Comparison of ENCODE assay signal across 1 cellular context in genomic region chr20:20668639-20669038, GRCh38.
TF ChIP-seq lines count a peak whose summit lies in the region.

No MANE protein-coding gene starts in this region.

TF ChIP-seq in GM12878, 131 proteins besides CTCF, POLR2A, EP300 and RAD21 (continued from another document):
- TF ChIP-seq SKIL (IDR thresholded peaks at IDR 0.05; ENCODE audit: low read depth, poor library complexity, severe bottlenecking) (peak; percentile 54), BACH1 (IDR thresholded peaks at IDR 0.05; ENCODE audit: borderline replicate concordance) (peak; percentile 73; the same call in 1 of the 2 replicates), ZNF592 (IDR thresholded peaks at IDR 0.05) (no peak), ETV6 (conservative IDR thresholded peaks at IDR 0.05 in 1 of 2, IDR thresholded peaks at IDR 0.05 in 1 of 2; ENCODE audit: borderline replicate concordance in 1 of 2, low read depth in 1 of 2) (peak in 1 of 2 experiments; percentile 28; a peak in 1 of 4 replicates), SMARCA5 (IDR thresholded peaks at IDR 0.05) (0 out of 2 replicates have a peak, but pooled peaks have one; percentile 21), DPF2 (IDR thresholded peaks at IDR 0.05) (peak; percentile 91), MTA2 (IDR thresholded peaks at IDR 0.05; ENCODE audit: low read depth) (peak; percentile 71), SUZ12 (IDR thresholded peaks at IDR 0.05; ENCODE audit: unreplicated experiment) (no peak), RELA (IDR thresholded peaks at IDR 0.05; ENCODE audit: borderline replicate concordance, partially characterized antibody) (no peak), CBX5 (IDR thresholded peaks at IDR 0.05; ENCODE audit: low read depth) (0 out of 2 replicates have a peak, but pooled peaks have one; percentile 69), JUNB (IDR thresholded peaks at IDR 0.05) (0 out of 2 replicates have a peak, but pooled peaks have one; percentile 8), GATAD2B (conservative IDR thresholded peaks at IDR 0.05; ENCODE audit: low read depth) (0 out of 2 replicates have a peak, but pooled peaks have one; percentile 44), MEF2A (IDR thresholded peaks at IDR 0.05; ENCODE audit: insufficient read depth, low read depth, low read length) (0 out of 2 replicates have a peak, but pooled peaks have one; percentile 20), NR2F1 (conservative IDR thresholded peaks at IDR 0.05) (no peak), CHD2 (IDR thresholded peaks at IDR 0.05; ENCODE audit: borderline replicate concordance, low read depth, low read length) (peak; percentile 58; the same call in 1 of the 2 replicates), MTA3 (IDR thresholded peaks at IDR 0.05; ENCODE audit: borderline replicate concordance, low read length) (no peak), RELB (IDR thresholded peaks at IDR 0.05; ENCODE audit: low read depth) (peak; percentile 62; the same call in 1 of the 2 replicates), RB1 (IDR thresholded peaks at IDR 0.05; ENCODE audit: borderline replicate concordance) (no peak), CBFB (IDR thresholded peaks at IDR 0.05; ENCODE audit: low read depth) (0 out of 2 replicates have a peak, but pooled peaks have one; percentile 47), PKNOX1 (IDR thresholded peaks at IDR 0.05) (no peak), MAX (IDR thresholded peaks at IDR 0.05; ENCODE audit: low read depth, low read length) (no peak), IKZF1 (conservative IDR thresholded peaks at IDR 0.05) (peak; percentile 70), MLLT1 (IDR thresholded peaks at IDR 0.05) (peak; percentile 45; the same call in 1 of the 2 replicates), REST (IDR thresholded peaks at IDR 0.05; ENCODE audit: low read depth, low read length) (no peak), CHD1 (IDR thresholded peaks at IDR 0.05; ENCODE audit: low read depth, low read length) (no peak), BHLHE40 (IDR thresholded peaks at IDR 0.05; ENCODE audit: borderline replicate concordance in 1 of 2, low read depth in 2 of 2, low read length in 1 of 2) (0 out of 4 replicates have a peak, but pooled peaks of 1 of the 2 experiments have one; percentile 28), IRF4 (IDR thresholded peaks at IDR 0.05; ENCODE audit: low read depth, low read length) (peak; percentile 94), ZNF274 (IDR thresholded peaks at IDR 0.05; ENCODE audit: insufficient read depth, insufficient read length) (no peak), BRCA1 (IDR thresholded peaks at IDR 0.05; ENCODE audit: low read depth, low read length) (no peak), EED (IDR thresholded peaks at IDR 0.05; ENCODE audit: low read depth) (peak; percentile 55), KAT2A (conservative IDR thresholded peaks at IDR 0.05; ENCODE audit: control insufficient read depth, low read depth, low read length) (no peak), NR2C2 (IDR thresholded peaks at IDR 0.05; ENCODE audit: borderline replicate concordance, control insufficient read depth, insufficient read length, low read depth) (no peak), SREBF1 (IDR thresholded peaks at IDR 0.05; ENCODE audit: low read length) (no peak), SMC3 (IDR thresholded peaks at IDR 0.05; ENCODE audit: borderline replicate concordance, low read length) (peak; percentile 17; the same call in 1 of the 2 replicates), ZBED1 (IDR thresholded peaks at IDR 0.05; ENCODE audit: borderline replicate concordance) (no peak), EGR1 (IDR thresholded peaks at IDR 0.05; ENCODE audit: borderline replicate concordance in 1 of 2, low read depth in 2 of 2, low read length in 2 of 2) (no peak), POU2F2 (IDR thresholded peaks at IDR 0.05; ENCODE audit: borderline replicate concordance, low read depth, low read length) (peak; percentile 81; the same call in 2 of the 3 replicates), TCF12 (IDR thresholded peaks at IDR 0.05; ENCODE audit: low read depth, low read length) (no peak), RUNX3 (IDR thresholded peaks at IDR 0.05; ENCODE audit: low read length) (peak; percentile 95), MYB (IDR thresholded peaks at IDR 0.05; ENCODE audit: borderline replicate concordance, low read depth, low read length) (no peak), RFX5 (IDR thresholded peaks at IDR 0.05; ENCODE audit: low read depth, low read length) (no peak)
TF ChIP-seq in GM12878: peak in this region for 27.
